ENCODE assay signal across 23 cellular contexts in the genomic region with DNA sequence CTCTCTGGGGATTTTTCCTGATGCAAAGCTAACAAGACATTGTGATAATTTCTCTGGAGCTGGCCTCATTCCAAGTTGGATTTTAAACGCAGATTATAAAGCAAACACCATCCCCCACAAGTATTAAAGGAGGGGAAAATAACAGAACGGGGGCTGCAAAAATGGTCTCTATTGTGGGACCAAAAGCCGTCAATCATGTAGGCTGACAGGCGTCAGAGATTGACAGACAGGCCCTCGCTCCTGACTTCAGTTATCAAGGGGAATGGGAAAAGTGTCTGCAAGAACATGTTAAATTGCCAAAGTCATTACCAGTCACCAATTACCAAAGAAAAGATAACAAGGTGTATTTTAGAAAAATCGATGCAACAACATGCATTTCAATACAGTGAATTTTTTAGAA.
"Had no signal": no experiment of that assay in that cellular context is flagged by ENCODE, and none has a peak within 500 bp of the region (broad histone marks: within the 10 kb centered on the region; RNA-seq: fewer than 3 reads in every experiment).

No MANE protein-coding gene starts in this region.

- H3K4me3 ChIP-seq: coronary artery, dorsolateral prefrontal cortex, esophagus squamous epithelium, gastrocnemius medialis, heart right ventricle, left lung, lower lobe of right lung had no signal

- H3K4me1 ChIP-seq: esophagus squamous epithelium, gastrocnemius medialis, heart right ventricle, left lung, lower lobe of right lung had no signal

- H3K4me1 Mint-ChIP-seq: naive thymus-derived CD4-positive, alpha-beta T cell had no signal

- H3K9me3 ChIP-seq: esophagus squamous epithelium, gastrocnemius medialis, heart right ventricle, left lung, lower lobe of right lung had no signal

- DNase-seq: dermis blood vessel endothelial cell; dorsolateral prefrontal cortex; effector CD4-positive, alpha-beta T cell; effector memory CD4-positive, alpha-beta T cell; erythroblast; esophagus squamous epithelium; foreskin fibroblast; foreskin melanocyte; gastrocnemius medialis; glutamatergic neuron; head of caudate nucleus; heart right ventricle; hippocampal formation; left cardiac atrium; left lung; left ventricle myocardium superior; lower lobe of right lung; mesenchymal stem cell; midbrain; naive thymus-derived CD4-positive, alpha-beta T cell had no signal

- H3K4me3 Mint-ChIP-seq: naive thymus-derived CD4-positive, alpha-beta T cell had no signal

- H3K27me3 ChIP-seq: dorsolateral prefrontal cortex, esophagus squamous epithelium, gastrocnemius medialis, left lung had no signal

- H3K27ac ChIP-seq: coronary artery, dorsolateral prefrontal cortex, epithelial cell of prostate, esophagus squamous epithelium, gastrocnemius medialis, heart right ventricle, left lung, lower lobe of right lung had no signal

- H3K36me3 ChIP-seq: esophagus squamous epithelium, gastrocnemius medialis, heart right ventricle, left lung, lower lobe of right lung had no signal

- ATAC-seq: esophagus mucosa; gastrocnemius medialis; heart right ventricle; left cardiac atrium; left lung; left ventricle myocardium superior; lower lobe of right lung; naive thymus-derived CD4-positive, alpha-beta T cell had no signal

- H3K27ac Mint-ChIP-seq: naive thymus-derived CD4-positive, alpha-beta T cell had no signal
